ENCODE assay signal across 20 cellular contexts in the genomic region with DNA sequence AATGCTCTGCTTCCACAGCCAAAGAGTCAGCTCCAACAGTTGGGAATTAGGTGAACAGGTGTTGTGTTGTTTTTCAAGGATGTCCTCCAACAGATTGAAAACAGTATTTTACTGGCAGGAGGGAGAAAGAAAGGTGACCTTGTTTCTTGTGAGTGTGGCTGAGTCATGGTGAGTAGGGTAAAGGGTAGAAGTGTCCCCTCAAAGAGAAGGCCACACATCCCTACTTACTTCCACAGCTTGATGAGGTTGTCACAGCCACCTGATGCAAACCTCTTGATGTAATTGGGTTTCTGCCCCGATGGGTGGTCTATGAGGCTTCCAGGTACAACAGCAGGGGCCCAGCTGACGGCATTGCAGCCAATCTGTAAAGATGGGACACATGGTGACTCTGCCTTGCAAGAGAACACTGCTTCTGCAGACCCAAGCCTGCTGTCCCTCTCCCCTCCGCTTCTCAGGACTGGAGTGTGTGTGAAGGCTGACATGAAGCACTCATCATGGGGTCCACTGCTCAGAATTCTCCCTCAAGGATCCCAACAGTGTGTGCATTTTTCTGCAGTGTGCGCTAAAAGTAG. TPM values are rescaled to one million over a fixed set of nuclear protein-coding genes. Genes with fewer than 3 reads are reported as not detected.
"Had no signal": no experiment of that assay in that cellular context is flagged by ENCODE, and none has a peak within 500 bp of the region (broad histone marks: within the 10 kb centered on the region; RNA-seq: fewer than 3 reads in every experiment).

No MANE protein-coding gene starts in this region.

- H3K9me3 Mint-ChIP-seq: activated T-cell treated with anti-CD3 and anti-CD28 coated beads, Interleukin-2, amount 50 U/mL, for 4 hours; effector memory CD8-positive, alpha-beta T cell; immature natural killer cell; nephron; stimulated activated naive B cell treated with anti-CD40 and anti-IgM and Interleukin-4, amounts not matched to agents 10 μg/mL and 1 μg/mL and 100 μg/mL, for 72 hours had no signal

- H3K4me1 ChIP-seq: body of pancreas, esophagus muscularis mucosa, right lobe of liver, tibial nerve had no signal

- H3K27me3 ChIP-seq: body of pancreas, esophagus muscularis mucosa, right lobe of liver, tibial nerve had no signal

- H3K4me1 Mint-ChIP-seq: immature natural killer cell, nephron had no signal

- ATAC-seq: activated T-cell treated with anti-CD3 and anti-CD28 coated beads, Interleukin-2, amount 50 U/mL, for 4 hours; body of pancreas; effector memory CD8-positive, alpha-beta T cell; mucosa of descending colon; SK-N-SH treated with all-trans-retinoic acid at 6 μM for 48 hours; stimulated activated naive B cell treated with anti-CD40 and anti-IgM and Interleukin-4, amounts not matched to agents 10 μg/mL and 1 μg/mL and 100 μg/mL, for 72 hours had no signal

- H3K4me3 Mint-ChIP-seq: activated T-cell treated with anti-CD3 and anti-CD28 coated beads, Interleukin-2, amount 50 U/mL, for 4 hours; effector memory CD8-positive, alpha-beta T cell; immature natural killer cell; nephron; stimulated activated naive B cell treated with anti-CD40 and anti-IgM and Interleukin-4, amounts not matched to agents 10 μg/mL and 1 μg/mL and 100 μg/mL, for 72 hours had no signal

- H3K27me3 Mint-ChIP-seq: effector memory CD8-positive, alpha-beta T cell; stimulated activated naive B cell treated with anti-CD40 and anti-IgM and Interleukin-4, amounts not matched to agents 10 μg/mL and 1 μg/mL and 100 μg/mL, for 72 hours had no signal

- DNase-seq: activated CD4-positive, alpha-beta T cell treated with anti-CD3 and anti-CD28 coated beads, Interleukin-2, amount 50 U/mL, for 4 hours; activated gamma-delta T cell treated with Interleukin-2 at 50 U/mL for 16 hours; activated T-cell treated with anti-CD3 and anti-CD28 coated beads, Interleukin-2, amount 50 U/mL, for 4 hours; amniotic stem cell; body of pancreas; central memory CD4-positive, alpha-beta T cell; effector memory CD8-positive, alpha-beta T cell; glutamatergic neuron; immature natural killer cell; mucosa of descending colon; psoas muscle; right lobe of liver; stimulated activated naive B cell treated with anti-CD40 and anti-IgM and Interleukin-4, amounts not matched to agents 10 μg/mL and 1 μg/mL and 100 μg/mL, for 72 hours; T-helper 2 cell had no signal

- H3K9me3 ChIP-seq: body of pancreas, esophagus muscularis mucosa, mucosa of descending colon, psoas muscle, right lobe of liver, tibial nerve had no signal

- H3K27ac ChIP-seq: body of pancreas, esophagus muscularis mucosa, right lobe of liver, tibial nerve had no signal

- H3K27ac Mint-ChIP-seq: nephron had no signal

- H3K4me3 ChIP-seq: body of pancreas, esophagus muscularis mucosa, lung, mucosa of descending colon, psoas muscle, right lobe of liver, tibial nerve had no signal

RNA-seq across cellular contexts. Expression of gene GHRL, which starts 12.7 kb away (rescaled TPM):
- total RNA-seq: fibroblast of villous mesenchyme had no signal
